In the genomic region with DNA sequence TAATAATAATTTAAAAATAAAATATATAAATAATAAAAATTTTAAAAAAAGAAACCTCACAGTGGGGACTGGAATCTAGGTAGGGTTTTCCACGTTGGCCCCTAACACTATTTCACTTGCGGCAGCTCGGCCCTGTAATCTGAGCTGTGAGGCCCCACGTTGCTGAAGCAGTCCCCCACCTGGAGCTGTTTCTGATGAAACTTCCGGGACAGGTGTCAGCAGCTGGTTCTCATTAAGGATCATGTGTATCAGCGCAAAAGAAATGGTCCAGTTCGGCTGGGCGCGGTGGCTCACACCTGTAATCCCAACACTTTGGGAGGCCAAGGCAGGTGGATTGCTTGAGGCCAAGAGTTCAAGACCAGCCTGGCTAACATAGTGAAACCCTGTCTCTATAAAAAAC, we compare ENCODE assay signal across 19 cellular contexts. TPM values are rescaled to one million over a fixed set of nuclear protein-coding genes. Genes with fewer than 3 reads are reported as not detected.
"Had no signal": no experiment of that assay in that cellular context is flagged by ENCODE, and none has a peak within 500 bp of the region (broad histone marks: within the 10 kb centered on the region; RNA-seq: fewer than 3 reads in every experiment).

No MANE protein-coding gene starts in this region.

- H3K4me3 ChIP-seq: left ventricle myocardium inferior, spleen, upper lobe of right lung had no signal

- H3K27ac ChIP-seq: foreskin keratinocyte, left ventricle myocardium inferior, spleen, upper lobe of right lung had no signal

- H3K9me3 ChIP-seq: left ventricle myocardium inferior, spleen, upper lobe of right lung had no signal

- H3K4me1 Mint-ChIP-seq: endodermal cell had no signal

- ATAC-seq: activated CD4-positive, alpha-beta T cell treated with anti-CD3 and anti-CD28 coated beads for 36 hours; foreskin keratinocyte; stimulated activated naive B cell treated with anti-CD40 and anti-IgM and Interleukin-4, amounts not matched to agents 10 μg/mL and 1 μg/mL and 100 μg/mL, for 72 hours had no signal

- H3K4me3 Mint-ChIP-seq: activated CD4-positive, alpha-beta memory T cell treated with anti-CD3 and anti-CD28 coated beads for 36 hours; activated CD4-positive, alpha-beta T cell treated with anti-CD3 and anti-CD28 coated beads for 36 hours; activated naive CD8-positive, alpha-beta T cell; activated T-helper 1 cell treated with anti-CD3 and anti-CD28 coated beads, Interleukin-12 subunit alpha, Interleukin-12 subunit beta, Interleukin-2, Interleukin-4 antibody, amounts not matched to agents 30 ng/mL and 10 ng/mL and 1 ng/mL, durations not matched to agents 14 hours and 24 hours and 36 hours; endodermal cell; nephron progenitor cell; stimulated activated naive B cell treated with anti-CD40 and anti-IgM and Interleukin-4, amounts not matched to agents 10 μg/mL and 1 μg/mL and 100 μg/mL, for 72 hours had no signal

- H3K4me1 ChIP-seq: upper lobe of right lung had no signal

- H3K27me3 ChIP-seq: foreskin keratinocyte, upper lobe of right lung had no signal

- H3K36me3 Mint-ChIP-seq: activated CD4-positive, alpha-beta memory T cell treated with anti-CD3 and anti-CD28 coated beads for 36 hours; activated naive CD8-positive, alpha-beta T cell; stimulated activated naive B cell treated with anti-CD40 and anti-IgM and Interleukin-4, amounts not matched to agents 10 μg/mL and 1 μg/mL and 100 μg/mL, for 72 hours had no signal

- H3K27me3 Mint-ChIP-seq: activated CD4-positive, alpha-beta T cell treated with anti-CD3 and anti-CD28 coated beads for 36 hours; activated naive CD8-positive, alpha-beta T cell had no signal

- H3K36me3 ChIP-seq: left ventricle myocardium inferior, spleen, upper lobe of right lung had no signal

- DNase-seq: activated CD4-positive, alpha-beta memory T cell treated with anti-CD3 and anti-CD28 coated beads for 36 hours; activated CD4-positive, alpha-beta T cell treated with anti-CD3 and anti-CD28 coated beads for 36 hours; activated T-cell treated with anti-CD3 and anti-CD28 coated beads for 4 hours; endodermal cell; foreskin keratinocyte; hypothalamus; kidney; left ventricle myocardium inferior; nephron progenitor cell; nucleus accumbens; posterior cingulate gyrus; spleen; stimulated activated CD4-positive, alpha-beta T cell treated with anti-CD3 and anti-CD28 coated beads, Interleukin-4, amount 100 ng/mL, for 4 hours; stimulated activated naive B cell treated with anti-CD40 and anti-IgM and Interleukin-4, amounts not matched to agents 10 μg/mL and 1 μg/mL and 100 μg/mL, for 72 hours; upper lobe of right lung had no signal

- H3K27ac Mint-ChIP-seq: activated CD4-positive, alpha-beta memory T cell treated with anti-CD3 and anti-CD28 coated beads for 36 hours; activated CD4-positive, alpha-beta T cell treated with anti-CD3 and anti-CD28 coated beads for 36 hours; activated naive CD8-positive, alpha-beta T cell; activated T-helper 1 cell treated with anti-CD3 and anti-CD28 coated beads, Interleukin-12 subunit alpha, Interleukin-12 subunit beta, Interleukin-2, Interleukin-4 antibody, amounts not matched to agents 30 ng/mL and 10 ng/mL and 1 ng/mL, durations not matched to agents 14 hours and 24 hours and 36 hours; endodermal cell; nephron progenitor cell; stimulated activated naive B cell treated with anti-CD40 and anti-IgM and Interleukin-4, amounts not matched to agents 10 μg/mL and 1 μg/mL and 100 μg/mL, for 72 hours had no signal

- H3K9me3 Mint-ChIP-seq: activated CD4-positive, alpha-beta memory T cell treated with anti-CD3 and anti-CD28 coated beads for 36 hours; activated T-helper 1 cell treated with anti-CD3 and anti-CD28 coated beads, Interleukin-12 subunit alpha, Interleukin-12 subunit beta, Interleukin-2, Interleukin-4 antibody, amounts not matched to agents 30 ng/mL and 10 ng/mL and 1 ng/mL, durations not matched to agents 14 hours and 24 hours and 36 hours; endodermal cell; nephron progenitor cell; stimulated activated naive B cell treated with anti-CD40 and anti-IgM and Interleukin-4, amounts not matched to agents 10 μg/mL and 1 μg/mL and 100 μg/mL, for 72 hours had no signal

- FAIRE-seq: kidney, TTC549 had no signal

RNA-seq across cellular contexts. Expression of gene SYT12, which starts 51.0 kb away (rescaled TPM):
- total RNA-seq: activated CD4-positive, alpha-beta memory T cell treated with anti-CD3 and anti-CD28 coated beads for 36 hours; activated T-helper 1 cell treated with anti-CD3 and anti-CD28 coated beads, Interleukin-12 subunit alpha, Interleukin-12 subunit beta, Interleukin-2, Interleukin-4 antibody, amounts not matched to agents 30 ng/mL and 10 ng/mL and 1 ng/mL, durations not matched to agents 14 hours and 24 hours and 36 hours; myocyte; spleen; upper lobe of right lung had no signal
